In the genomic region with DNA sequence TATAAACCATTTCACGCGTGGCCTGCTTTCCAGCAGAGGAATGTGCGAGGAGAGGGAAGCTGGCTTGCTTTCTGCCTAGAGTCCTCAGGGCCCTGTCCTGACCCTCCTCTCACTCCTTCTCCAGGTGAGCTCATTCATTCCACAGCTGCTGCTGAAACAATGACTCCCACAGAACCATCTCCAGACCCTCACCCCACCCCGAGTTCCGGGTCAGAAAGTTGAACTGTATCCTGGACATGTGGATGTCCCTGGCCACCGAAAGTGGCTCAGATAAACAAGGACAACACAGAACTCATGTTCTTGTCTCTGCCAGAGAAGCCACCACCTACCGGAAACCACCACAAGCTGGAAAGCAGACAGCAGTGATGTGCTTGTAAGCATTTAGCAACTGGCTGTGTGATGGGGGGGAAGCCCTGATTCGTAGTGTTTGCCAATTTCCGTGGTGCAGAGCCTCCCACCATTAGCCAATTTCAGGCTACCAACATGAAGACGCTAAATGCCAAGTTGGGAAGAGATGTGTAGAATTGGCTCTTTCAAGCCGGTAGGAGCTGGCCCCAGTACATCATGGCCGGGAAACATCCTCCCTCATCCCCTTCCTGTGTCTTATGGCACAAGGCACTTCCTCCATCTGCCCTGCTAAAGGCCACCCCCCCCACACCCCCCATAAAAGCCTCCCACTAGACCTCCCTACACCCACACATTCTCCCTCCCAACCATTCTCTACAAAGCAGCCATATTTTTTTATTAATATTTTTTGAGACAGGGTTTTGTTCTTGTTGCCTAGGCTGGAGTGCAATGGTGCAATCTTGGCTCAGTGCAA, we compare ENCODE assay signal across 1 cellular context.
TF ChIP-seq lines count a peak whose summit lies in the region.

No MANE protein-coding gene starts in this region.

TF ChIP-seq in HepG2, 621 proteins besides CTCF, POLR2A, EP300 and RAD21:
- TF ChIP-seq RARA (CRISPR knock-in tag; IDR thresholded peaks at IDR 0.05) (0 out of 2 replicates have a peak, but pooled peaks have one; percentile 17), ELF1 (CRISPR knock-in tag; IDR thresholded peaks at IDR 0.05) (peak; percentile 63), RXRB (CRISPR knock-in tag; IDR thresholded peaks at IDR 0.05; ENCODE audit: borderline replicate concordance) (peak; percentile 16; the same call in 1 of the 2 replicates), HNRNPK (IDR thresholded peaks at IDR 0.05; ENCODE audit: low read depth, low read length, poor library complexity, severe bottlenecking) (no peak), GTF2F1 (IDR thresholded peaks at IDR 0.05; ENCODE audit: low read length) (no peak), ZNF83 (CRISPR knock-in tag; IDR thresholded peaks at IDR 0.05; ENCODE audit: borderline replicate concordance) (no peak), ZFP90 (CRISPR knock-in tag; IDR thresholded peaks at IDR 0.05; ENCODE audit: borderline replicate concordance) (no peak), HOXA3 (CRISPR knock-in tag; IDR thresholded peaks at IDR 0.05) (0 out of 2 replicates have a peak, but pooled peaks have one; percentile 8), HOXD1 (CRISPR knock-in tag; IDR thresholded peaks at IDR 0.05) (0 out of 2 replicates have a peak, but pooled peaks have one; percentile 25), FOXA3 (CRISPR knock-in tag; IDR thresholded peaks at IDR 0.05) (peak; percentile 29; the same call in 1 of the 2 replicates), RXRA (CRISPR knock-in tag; IDR thresholded peaks at IDR 0.05) (no peak), ZNF33B (CRISPR knock-in tag; IDR thresholded peaks at IDR 0.05) (no peak), SAP130 (CRISPR knock-in tag; IDR thresholded peaks at IDR 0.05; ENCODE audit: low read depth) (peak; percentile 59; the same call in 1 of the 2 replicates), NR2F2 (IDR thresholded peaks at IDR 0.05; ENCODE audit: borderline replicate concordance, low read depth) (no peak), NR3C1 (CRISPR knock-in tag; IDR thresholded peaks at IDR 0.05) (no peak), FOXK2 (IDR thresholded peaks at IDR 0.05) (peak; percentile 37; the same call in 1 of the 2 replicates), TEAD3 (CRISPR knock-in tag; optimal IDR thresholded peaks at IDR 0.05; ENCODE audit: borderline replicate concordance) (peak; percentile 35), FOXP1 (IDR thresholded peaks at IDR 0.05) (no peak), FOXP1 (CRISPR knock-in tag; IDR thresholded peaks at IDR 0.05) (peak; percentile 54; the same call in 1 of the 2 replicates), MTF1 (CRISPR knock-in tag; IDR thresholded peaks at IDR 0.05) (no peak), HDAC1 (CRISPR knock-in tag; IDR thresholded peaks at IDR 0.05) (0 out of 2 replicates have a peak, but pooled peaks have one; percentile 27), MED1 (CRISPR knock-in tag; IDR thresholded peaks at IDR 0.05) (peak; percentile 16; the same call in 1 of the 2 replicates), CENPT (CRISPR knock-in tag; IDR thresholded peaks at IDR 0.05; ENCODE audit: low read depth) (no peak), ELF3 (CRISPR knock-in tag; IDR thresholded peaks at IDR 0.05) (peak; percentile 53), CHD4 (IDR thresholded peaks at IDR 0.05; ENCODE audit: borderline replicate concordance, low read length) (no peak), ZNF614 (CRISPR knock-in tag; IDR thresholded peaks at IDR 0.05; ENCODE audit: borderline replicate concordance) (peak; percentile 26; the same call in 1 of the 2 replicates), GABPA (IDR thresholded peaks at IDR 0.05; ENCODE audit: low read depth, low read length) (no peak), GABPA (CRISPR knock-in tag; IDR thresholded peaks at IDR 0.05; ENCODE audit: low read depth) (peak; percentile 33), MYC (CRISPR knock-in tag; IDR thresholded peaks at IDR 0.05; ENCODE audit: borderline replicate concordance) (peak; percentile 57; the same call in 1 of the 2 replicates), ZNF564 (CRISPR knock-in tag; IDR thresholded peaks at IDR 0.05) (no peak), SALL1 (CRISPR knock-in tag; IDR thresholded peaks at IDR 0.05) (peak; percentile 41; the same call in 1 of the 2 replicates), NONO (IDR thresholded peaks at IDR 0.05) (no peak), NONO (CRISPR knock-in tag; conservative IDR thresholded peaks at IDR 0.05) (no peak), ZNF768 (CRISPR knock-in tag; IDR thresholded peaks at IDR 0.05) (no peak), ZNF790 (CRISPR knock-in tag; IDR thresholded peaks at IDR 0.05; ENCODE audit: borderline replicate concordance) (no peak), ETV5 (CRISPR knock-in tag; IDR thresholded peaks at IDR 0.05; ENCODE audit: borderline replicate concordance) (peak; percentile 76; the same call in 1 of the 2 replicates)
- TF ChIP-seq, protein P1, sequence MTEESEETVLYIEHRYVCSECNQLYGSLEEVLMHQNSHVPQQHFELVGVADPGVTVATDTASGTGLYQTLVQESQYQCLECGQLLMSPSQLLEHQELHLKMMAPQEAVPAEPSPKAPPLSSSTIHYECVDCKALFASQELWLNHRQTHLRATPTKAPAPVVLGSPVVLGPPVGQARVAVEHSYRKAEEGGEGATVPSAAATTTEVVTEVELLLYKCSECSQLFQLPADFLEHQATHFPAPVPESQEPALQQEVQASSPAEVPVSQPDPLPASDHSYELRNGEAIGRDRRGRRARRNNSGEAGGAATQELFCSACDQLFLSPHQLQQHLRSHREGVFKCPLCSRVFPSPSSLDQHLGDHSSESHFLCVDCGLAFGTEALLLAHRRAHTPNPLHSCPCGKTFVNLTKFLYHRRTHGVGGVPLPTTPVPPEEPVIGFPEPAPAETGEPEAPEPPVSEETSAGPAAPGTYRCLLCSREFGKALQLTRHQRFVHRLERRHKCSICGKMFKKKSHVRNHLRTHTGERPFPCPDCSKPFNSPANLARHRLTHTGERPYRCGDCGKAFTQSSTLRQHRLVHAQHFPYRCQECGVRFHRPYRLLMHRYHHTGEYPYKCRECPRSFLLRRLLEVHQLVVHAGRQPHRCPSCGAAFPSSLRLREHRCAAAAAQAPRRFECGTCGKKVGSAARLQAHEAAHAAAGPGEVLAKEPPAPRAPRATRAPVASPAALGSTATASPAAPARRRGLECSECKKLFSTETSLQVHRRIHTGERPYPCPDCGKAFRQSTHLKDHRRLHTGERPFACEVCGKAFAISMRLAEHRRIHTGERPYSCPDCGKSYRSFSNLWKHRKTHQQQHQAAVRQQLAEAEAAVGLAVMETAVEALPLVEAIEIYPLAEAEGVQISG (CRISPR knock-in tag; IDR thresholded peaks at IDR 0.05) = 0 out of 2 replicates have a peak, but pooled peaks have one; percentile 17
- TF ChIP-seq, protein P2, sequence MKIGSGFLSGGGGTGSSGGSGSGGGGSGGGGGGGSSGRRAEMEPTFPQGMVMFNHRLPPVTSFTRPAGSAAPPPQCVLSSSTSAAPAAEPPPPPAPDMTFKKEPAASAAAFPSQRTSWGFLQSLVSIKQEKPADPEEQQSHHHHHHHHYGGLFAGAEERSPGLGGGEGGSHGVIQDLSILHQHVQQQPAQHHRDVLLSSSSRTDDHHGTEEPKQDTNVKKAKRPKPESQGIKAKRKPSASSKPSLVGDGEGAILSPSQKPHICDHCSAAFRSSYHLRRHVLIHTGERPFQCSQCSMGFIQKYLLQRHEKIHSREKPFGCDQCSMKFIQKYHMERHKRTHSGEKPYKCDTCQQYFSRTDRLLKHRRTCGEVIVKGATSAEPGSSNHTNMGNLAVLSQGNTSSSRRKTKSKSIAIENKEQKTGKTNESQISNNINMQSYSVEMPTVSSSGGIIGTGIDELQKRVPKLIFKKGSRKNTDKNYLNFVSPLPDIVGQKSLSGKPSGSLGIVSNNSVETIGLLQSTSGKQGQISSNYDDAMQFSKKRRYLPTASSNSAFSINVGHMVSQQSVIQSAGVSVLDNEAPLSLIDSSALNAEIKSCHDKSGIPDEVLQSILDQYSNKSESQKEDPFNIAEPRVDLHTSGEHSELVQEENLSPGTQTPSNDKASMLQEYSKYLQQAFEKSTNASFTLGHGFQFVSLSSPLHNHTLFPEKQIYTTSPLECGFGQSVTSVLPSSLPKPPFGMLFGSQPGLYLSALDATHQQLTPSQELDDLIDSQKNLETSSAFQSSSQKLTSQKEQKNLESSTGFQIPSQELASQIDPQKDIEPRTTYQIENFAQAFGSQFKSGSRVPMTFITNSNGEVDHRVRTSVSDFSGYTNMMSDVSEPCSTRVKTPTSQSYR (CRISPR knock-in tag; IDR thresholded peaks at IDR 0.05; ENCODE audit: borderline replicate concordance) = no peak
- TF ChIP-seq, protein P3, sequence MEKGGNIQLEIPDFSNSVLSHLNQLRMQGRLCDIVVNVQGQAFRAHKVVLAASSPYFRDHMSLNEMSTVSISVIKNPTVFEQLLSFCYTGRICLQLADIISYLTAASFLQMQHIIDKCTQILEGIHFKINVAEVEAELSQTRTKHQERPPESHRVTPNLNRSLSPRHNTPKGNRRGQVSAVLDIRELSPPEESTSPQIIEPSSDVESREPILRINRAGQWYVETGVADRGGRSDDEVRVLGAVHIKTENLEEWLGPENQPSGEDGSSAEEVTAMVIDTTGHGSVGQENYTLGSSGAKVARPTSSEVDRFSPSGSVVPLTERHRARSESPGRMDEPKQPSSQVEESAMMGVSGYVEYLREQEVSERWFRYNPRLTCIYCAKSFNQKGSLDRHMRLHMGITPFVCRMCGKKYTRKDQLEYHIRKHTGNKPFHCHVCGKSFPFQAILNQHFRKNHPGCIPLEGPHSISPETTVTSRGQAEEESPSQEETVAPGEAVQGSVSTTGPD (CRISPR knock-in tag; IDR thresholded peaks at IDR 0.05) = no peak
- TF ChIP-seq, protein P4, sequence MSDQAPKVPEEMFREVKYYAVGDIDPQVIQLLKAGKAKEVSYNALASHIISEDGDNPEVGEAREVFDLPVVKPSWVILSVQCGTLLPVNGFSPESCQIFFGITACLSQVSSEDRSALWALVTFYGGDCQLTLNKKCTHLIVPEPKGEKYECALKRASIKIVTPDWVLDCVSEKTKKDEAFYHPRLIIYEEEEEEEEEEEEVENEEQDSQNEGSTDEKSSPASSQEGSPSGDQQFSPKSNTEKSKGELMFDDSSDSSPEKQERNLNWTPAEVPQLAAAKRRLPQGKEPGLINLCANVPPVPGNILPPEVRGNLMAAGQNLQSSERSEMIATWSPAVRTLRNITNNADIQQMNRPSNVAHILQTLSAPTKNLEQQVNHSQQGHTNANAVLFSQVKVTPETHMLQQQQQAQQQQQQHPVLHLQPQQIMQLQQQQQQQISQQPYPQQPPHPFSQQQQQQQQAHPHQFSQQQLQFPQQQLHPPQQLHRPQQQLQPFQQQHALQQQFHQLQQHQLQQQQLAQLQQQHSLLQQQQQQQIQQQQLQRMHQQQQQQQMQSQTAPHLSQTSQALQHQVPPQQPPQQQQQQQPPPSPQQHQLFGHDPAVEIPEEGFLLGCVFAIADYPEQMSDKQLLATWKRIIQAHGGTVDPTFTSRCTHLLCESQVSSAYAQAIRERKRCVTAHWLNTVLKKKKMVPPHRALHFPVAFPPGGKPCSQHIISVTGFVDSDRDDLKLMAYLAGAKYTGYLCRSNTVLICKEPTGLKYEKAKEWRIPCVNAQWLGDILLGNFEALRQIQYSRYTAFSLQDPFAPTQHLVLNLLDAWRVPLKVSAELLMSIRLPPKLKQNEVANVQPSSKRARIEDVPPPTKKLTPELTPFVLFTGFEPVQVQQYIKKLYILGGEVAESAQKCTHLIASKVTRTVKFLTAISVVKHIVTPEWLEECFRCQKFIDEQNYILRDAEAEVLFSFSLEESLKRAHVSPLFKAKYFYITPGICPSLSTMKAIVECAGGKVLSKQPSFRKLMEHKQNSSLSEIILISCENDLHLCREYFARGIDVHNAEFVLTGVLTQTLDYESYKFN (CRISPR knock-in tag; conservative IDR thresholded peaks at IDR 0.05) = 0 out of 2 replicates have a peak, but pooled peaks have one; percentile 45
- TF ChIP-seq, protein P5, sequence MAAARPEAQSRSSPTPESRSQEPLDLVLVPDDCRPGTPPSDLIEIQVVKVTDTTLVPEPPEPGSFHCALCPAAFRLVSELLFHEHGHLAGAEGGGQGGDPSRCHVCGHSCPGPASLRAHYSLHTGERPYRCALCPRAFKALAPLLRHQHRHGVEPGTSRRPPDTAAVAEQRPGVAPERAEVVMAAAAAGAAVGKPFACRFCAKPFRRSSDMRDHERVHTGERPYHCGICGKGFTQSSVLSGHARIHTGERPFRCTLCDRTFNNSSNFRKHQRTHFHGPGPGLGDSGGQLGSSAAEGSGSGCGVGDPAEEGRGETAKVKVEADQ (CRISPR knock-in tag; IDR thresholded peaks at IDR 0.05; ENCODE audit: borderline replicate concordance) = no peak
- TF ChIP-seq, protein P6, sequence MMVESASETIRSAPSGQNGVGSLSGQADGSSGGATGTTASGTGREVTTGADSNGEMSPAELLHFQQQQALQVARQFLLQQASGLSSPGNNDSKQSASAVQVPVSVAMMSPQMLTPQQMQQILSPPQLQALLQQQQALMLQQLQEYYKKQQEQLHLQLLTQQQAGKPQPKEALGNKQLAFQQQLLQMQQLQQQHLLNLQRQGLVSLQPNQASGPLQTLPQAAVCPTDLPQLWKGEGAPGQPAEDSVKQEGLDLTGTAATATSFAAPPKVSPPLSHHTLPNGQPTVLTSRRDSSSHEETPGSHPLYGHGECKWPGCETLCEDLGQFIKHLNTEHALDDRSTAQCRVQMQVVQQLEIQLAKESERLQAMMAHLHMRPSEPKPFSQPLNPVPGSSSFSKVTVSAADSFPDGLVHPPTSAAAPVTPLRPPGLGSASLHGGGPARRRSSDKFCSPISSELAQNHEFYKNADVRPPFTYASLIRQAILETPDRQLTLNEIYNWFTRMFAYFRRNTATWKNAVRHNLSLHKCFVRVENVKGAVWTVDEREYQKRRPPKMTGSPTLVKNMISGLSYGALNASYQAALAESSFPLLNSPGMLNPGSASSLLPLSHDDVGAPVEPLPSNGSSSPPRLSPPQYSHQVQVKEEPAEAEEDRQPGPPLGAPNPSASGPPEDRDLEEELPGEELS (CRISPR knock-in tag; IDR thresholded peaks at IDR 0.05) = peak; percentile 47; the same call in 1 of the 2 replicates
- TF ChIP-seq, protein P7, sequence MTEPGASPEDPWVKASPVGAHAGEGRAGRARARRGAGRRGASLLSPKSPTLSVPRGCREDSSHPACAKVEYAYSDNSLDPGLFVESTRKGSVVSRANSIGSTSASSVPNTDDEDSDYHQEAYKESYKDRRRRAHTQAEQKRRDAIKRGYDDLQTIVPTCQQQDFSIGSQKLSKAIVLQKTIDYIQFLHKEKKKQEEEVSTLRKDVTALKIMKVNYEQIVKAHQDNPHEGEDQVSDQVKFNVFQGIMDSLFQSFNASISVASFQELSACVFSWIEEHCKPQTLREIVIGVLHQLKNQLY (CRISPR knock-in tag; IDR thresholded peaks at IDR 0.05) = 0 out of 2 replicates have a peak, but pooled peaks have one; percentile 19
